2 cellular contexts compared by ENCODE assay signal in genomic region chr16:86723699-86724098, GRCh38.
TF ChIP-seq lines count a peak whose summit lies in the region.

No MANE protein-coding gene starts in this region.

TF ChIP-seq in HepG2, 621 proteins besides CTCF, POLR2A, EP300 and RAD21:
- TF ChIP-seq MAFK (conservative IDR thresholded peaks at IDR 0.05 in 1 of 2, IDR thresholded peaks at IDR 0.05 in 1 of 2; ENCODE audit: low read length in 2 of 2) (no peak), HMGXB3 (CRISPR knock-in tag; IDR thresholded peaks at IDR 0.05; ENCODE audit: borderline replicate concordance) (no peak), NFYB (CRISPR knock-in tag; IDR thresholded peaks at IDR 0.05) (peak; percentile 41; the same call in 1 of the 2 replicates)

TF ChIP-seq in WTC11, 78 proteins besides CTCF, POLR2A, EP300 and RAD21:
- peak; percentile 86 for TF ChIP-seq NFYB (CRISPR knock-in tag; conservative IDR thresholded peaks at IDR 0.05; ENCODE audit: low read depth)
- TF ChIP-seq NR2C2 (CRISPR knock-in tag; IDR thresholded peaks at IDR 0.05): no peak
